Comparison of ENCODE assay signal across 15 cellular contexts in genomic region chr10:100817268-100817839, GRCh38.
DNase-seq lines count a peak whose midpoint lies in the region; ATAC-seq and TF ChIP-seq lines count a peak whose summit lies in the region.
"Had no signal": no experiment of that assay in that cellular context is flagged by ENCODE, and none has a peak within 500 bp of the region (broad histone marks: within the 10 kb centered on the region; RNA-seq: fewer than 3 reads in every experiment).

No MANE protein-coding gene starts in this region.

- H3K4me3 Mint-ChIP-seq in endothelial cell (ENCODE audit: unreplicated experiment) = no peak overlapping the region
- H3K4me3 Mint-ChIP-seq in naive thymus-derived CD8-positive, alpha-beta T cell = no peak overlapping the region
- no peak overlapping the region for H3K4me3 Mint-ChIP-seq in stimulated activated memory B cell treated with anti-CD40 and anti-IgM and Interleukin-4, amounts not matched to agents 10 μg/mL and 1 μg/mL and 100 μg/mL, for 72 hours
- H3K4me3 Mint-ChIP-seq: activated CD4-positive, alpha-beta memory T cell treated with anti-CD3 and anti-CD28 coated beads for 36 hours; mesothelial cell of epicardium had no signal

- H3K9me3 Mint-ChIP-seq in endothelial cell (ENCODE audit: unreplicated experiment) = no peaks in the 10 kb centered on the region
- H3K9me3 Mint-ChIP-seq in naive thymus-derived CD8-positive, alpha-beta T cell = no peaks in the 10 kb centered on the region
- no peaks in the 10 kb centered on the region for H3K9me3 Mint-ChIP-seq in stimulated activated memory B cell treated with anti-CD40 and anti-IgM and Interleukin-4, amounts not matched to agents 10 μg/mL and 1 μg/mL and 100 μg/mL, for 72 hours
- H3K9me3 Mint-ChIP-seq: activated CD4-positive, alpha-beta memory T cell treated with anti-CD3 and anti-CD28 coated beads for 36 hours; mesothelial cell of epicardium had no signal

- H3K4me1 ChIP-seq in Karpas-422 (ENCODE audit: low read length) = peaks cover 3% of the 10 kb centered on the region; the same call in 1 of the 2 replicates
- H3K4me1 ChIP-seq: ascending aorta had no signal

- H3K4me3 ChIP-seq in Karpas-422 (ENCODE audit: low read length) = no peak overlapping the region
- H3K4me3 ChIP-seq in lower leg skin (ENCODE audit: low read depth, poor library complexity, severe bottlenecking) = no peak overlapping the region
- H3K4me3 ChIP-seq: ascending aorta had no signal

- no peaks in the 10 kb centered on the region for H3K36me3 Mint-ChIP-seq in endothelial cell (ENCODE audit: low read depth, unreplicated experiment)
- H3K36me3 Mint-ChIP-seq in naive thymus-derived CD8-positive, alpha-beta T cell = no peaks in the 10 kb centered on the region
- no peaks in the 10 kb centered on the region for H3K36me3 Mint-ChIP-seq in stimulated activated memory B cell treated with anti-CD40 and anti-IgM and Interleukin-4, amounts not matched to agents 10 μg/mL and 1 μg/mL and 100 μg/mL, for 72 hours
- H3K36me3 Mint-ChIP-seq: activated CD4-positive, alpha-beta memory T cell treated with anti-CD3 and anti-CD28 coated beads for 36 hours; mesothelial cell of epicardium had no signal

- POLR2A ChIA-PET in naive thymus-derived CD8-positive, alpha-beta T cell (lab: Charles Lee) = no interaction called here

- WGBS in lower leg skin, 2 donors = 73 to 74% methylated on average over 4 of the region's 4 CpGs

- H3K9me2 ChIP-seq in Karpas-422 (replicated peaks; ENCODE audit: insufficient read depth, low read length) = no peaks in the 10 kb centered on the region

- H3K9ac ChIP-seq in Karpas-422 (ENCODE audit: low read length) = no peak overlapping the region

- no peak overlapping the region for H3K27ac ChIP-seq in Karpas-422 (ENCODE audit: low read length)
- H3K27ac ChIP-seq: ascending aorta had no signal

- TF ChIP-seq CTCF in endothelial cell (IDR thresholded peaks at IDR 0.05; ENCODE audit: unreplicated experiment) (no peak), lower leg skin (IDR thresholded peaks at IDR 0.05) (no peak)

- H3K27ac Mint-ChIP-seq in endothelial cell (ENCODE audit: unreplicated experiment) = no peak overlapping the region
- H3K27ac Mint-ChIP-seq in naive thymus-derived CD8-positive, alpha-beta T cell = peak overlapping the region in 1 of 10 donors; percentile 63
- no peak overlapping the region for H3K27ac Mint-ChIP-seq in stimulated activated memory B cell treated with anti-CD40 and anti-IgM and Interleukin-4, amounts not matched to agents 10 μg/mL and 1 μg/mL and 100 μg/mL, for 72 hours
- H3K27ac Mint-ChIP-seq: activated CD4-positive, alpha-beta memory T cell treated with anti-CD3 and anti-CD28 coated beads for 36 hours; mesothelial cell of epicardium had no signal

- H3K9me3 ChIP-seq in Karpas-422 (ENCODE audit: low read length) = no peaks in the 10 kb centered on the region
- H3K9me3 ChIP-seq: ascending aorta had no signal

- no peak for ATAC-seq in naive thymus-derived CD8-positive, alpha-beta T cell
- ATAC-seq in stimulated activated memory B cell treated with anti-CD40 and anti-IgM and Interleukin-4, amounts not matched to agents 10 μg/mL and 1 μg/mL and 100 μg/mL, for 72 hours = no peak

- intact Hi-C loops in lower leg skin (cut with DNase I; ENCODE audit: low total_unique reads) = no loop called here

- H3K36me3 ChIP-seq in Karpas-422 (ENCODE audit: insufficient read depth, low read length) = no peaks in the 10 kb centered on the region
- H3K36me3 ChIP-seq: ascending aorta had no signal

- H2AFZ ChIP-seq in Karpas-422 (ENCODE audit: low read length) = no peak overlapping the region

- no peaks in the 10 kb centered on the region for H3K79me2 ChIP-seq in Karpas-422 (ENCODE audit: low read length)

- peaks cover 47% of the 10 kb centered on the region for H3K4me1 Mint-ChIP-seq in endothelial cell (ENCODE audit: unreplicated experiment)
- no peaks in the 10 kb centered on the region for H3K4me1 Mint-ChIP-seq in naive thymus-derived CD8-positive, alpha-beta T cell
- no peaks in the 10 kb centered on the region for H3K4me1 Mint-ChIP-seq in stimulated activated memory B cell treated with anti-CD40 and anti-IgM and Interleukin-4, amounts not matched to agents 10 μg/mL and 1 μg/mL and 100 μg/mL, for 72 hours
- H3K4me1 Mint-ChIP-seq: mesothelial cell of epicardium had no signal

- peaks cover 2% of the 10 kb centered on the region for H3K27me3 Mint-ChIP-seq in endothelial cell (ENCODE audit: unreplicated experiment)
- peaks cover 7 to 58% (median 54%) of the 10 kb centered on the region in 5 donors for H3K27me3 Mint-ChIP-seq in naive thymus-derived CD8-positive, alpha-beta T cell
- H3K27me3 Mint-ChIP-seq in stimulated activated memory B cell treated with anti-CD40 and anti-IgM and Interleukin-4, amounts not matched to agents 10 μg/mL and 1 μg/mL and 100 μg/mL, for 72 hours = peaks cover 41% of the 10 kb centered on the region

- peak; percentile 52 for DNase-seq in activated effector memory CD4-positive, alpha-beta T cell treated with anti-CD3 and anti-CD28 coated beads, Interleukin-2, amount 50 U/mL, for 16 hours
- no peak for DNase-seq in activated effector memory CD4-positive, alpha-beta T cell treated with Interleukin-2 at 50 U/mL for 16 hours
- peak; percentile 56 for DNase-seq in Karpas-422
- peak; percentile 44 for DNase-seq in endothelial cell (ENCODE audit: low spot score)
- no peak for DNase-seq in naive thymus-derived CD8-positive, alpha-beta T cell
- no peak for DNase-seq in stimulated activated CD4-positive, alpha-beta T cell treated with anti-CD3 and anti-CD28 coated beads, Interleukin-2, amount 100 ng/mL, for 48 hours
- no peak for DNase-seq in lower leg skin (ENCODE audit: low spot score in 2 of 2)
- DNase-seq: activated CD4-positive, alpha-beta memory T cell treated with anti-CD3 and anti-CD28 coated beads for 36 hours; activated gamma-delta T cell; NCI-H187 treated with DMSO at 0.1 percent for 48 hours; NCI-H774; small intestine had no signal

- H4K20me1 ChIP-seq in Karpas-422 (ENCODE audit: insufficient read depth, low read depth, low read length) = no peaks in the 10 kb centered on the region

- H3K27me3 ChIP-seq in Karpas-422 (ENCODE audit: low read length) = no peaks in the 10 kb centered on the region
- H3K27me3 ChIP-seq: ascending aorta had no signal

- TF ChIP-seq POLR2A in lower leg skin (IDR thresholded peaks at IDR 0.05) = no peak

- no peak overlapping the region for H3K4me2 ChIP-seq in Karpas-422 (ENCODE audit: low read depth, low read length, poor library complexity, severe bottlenecking)

Comparison
In these comparisons a context has a peak if more than half of its experiments do, and no peak if none do; other contexts are left out.
1. DNase-seq: peak in activated effector memory CD4-positive, alpha-beta T cell treated with anti-CD3 and anti-CD28 coated beads, Interleukin-2, amount 50 U/mL, for 16 hours (single experiment), Karpas-422 (single experiment) and endothelial cell (single experiment); none in activated effector memory CD4-positive, alpha-beta T cell treated with Interleukin-2 at 50 U/mL for 16 hours (single experiment), naive thymus-derived CD8-positive, alpha-beta T cell (0 of 10), stimulated activated CD4-positive, alpha-beta T cell treated with anti-CD3 and anti-CD28 coated beads, Interleukin-2, amount 100 ng/mL, for 48 hours (0 of 2) and lower leg skin (0 of 2).